8 cellular contexts compared by ENCODE assay signal in the genomic region with DNA sequence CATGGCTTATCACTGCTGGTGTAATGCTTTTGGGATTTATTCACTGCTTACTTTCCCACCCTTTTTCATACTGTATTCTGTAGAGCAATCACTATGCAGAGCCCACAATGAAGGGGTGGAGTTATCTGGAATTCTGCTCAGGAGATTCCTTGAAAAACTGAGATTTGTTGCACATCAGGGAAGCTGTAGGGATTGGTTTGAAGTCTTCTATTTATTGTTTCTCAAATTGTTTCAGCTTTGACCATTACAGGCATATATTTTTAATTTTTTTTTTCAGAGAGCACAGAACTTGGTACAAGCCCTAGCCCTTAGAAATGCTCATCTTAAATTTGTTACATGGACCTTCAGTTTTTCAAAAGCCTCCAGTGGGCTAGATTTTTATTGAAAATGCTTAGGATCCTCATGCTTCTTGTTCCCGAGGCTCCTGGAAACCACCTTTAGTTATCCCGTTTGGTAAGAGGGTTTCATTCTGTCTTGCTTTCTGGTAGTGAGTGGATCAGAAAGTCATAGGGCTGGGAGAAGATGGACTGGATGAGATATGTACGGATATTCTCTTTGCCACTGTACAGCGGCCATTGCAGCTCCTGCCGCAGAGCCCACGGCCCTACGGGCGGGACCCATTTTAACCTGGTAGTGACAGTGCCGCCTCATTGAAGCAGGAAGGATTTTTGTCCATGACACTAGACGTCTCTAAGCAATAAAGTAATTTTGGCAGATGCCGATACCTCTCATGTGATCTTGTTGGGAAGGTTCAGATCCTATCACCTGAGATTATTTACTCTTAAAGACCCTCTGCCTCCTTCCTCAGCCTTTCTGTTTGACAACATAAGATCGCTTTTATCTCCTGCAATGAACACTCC. TPM values are rescaled to one million over a fixed set of nuclear protein-coding genes. Genes with fewer than 3 reads are reported as not detected.
DNase-seq lines count a peak whose midpoint lies in the region; ATAC-seq, FAIRE-seq and TF ChIP-seq lines count a peak whose summit lies in the region.

No MANE protein-coding gene starts in this region.

- no peaks in the 10 kb centered on the region for H3K9me1 ChIP-seq in endothelial cell of umbilical vein (replicated peaks; ENCODE audit: control insufficient read depth, extremely low read depth, insufficient read depth, low read length)

- ATAC-seq in GM18517 (IDR thresholded peaks at IDR 0.05; ENCODE audit: unreplicated experiment) = no peak

- TF ChIP-seq CTCF in C4-2B (conservative IDR thresholded peaks at IDR 0.05) (no peak), endothelial cell of umbilical vein (IDR thresholded peaks at IDR 0.05; ENCODE audit: extremely low read depth in 1 of 2, insufficient read depth in 1 of 2, low read depth in 1 of 2, low read length in 2 of 2) (no peak), osteoblast (IDR thresholded peaks at IDR 0.05; ENCODE audit: extremely low read depth, low read depth, low read length) (no peak), GM10248 (IDR thresholded peaks at IDR 0.05; ENCODE audit: control extremely low read depth, extremely low read depth, low read depth, missing control alignments) (no peak)

- DNase-seq in HEK293T (ENCODE audit: extremely low spot score) = peak; percentile 30
- DNase-seq in SK-MEL-5 (ENCODE audit: low read depth, low spot score) = peak; percentile 59
- DNase-seq in endothelial cell of umbilical vein (ENCODE audit: low read depth, low spot score) = no peak
- DNase-seq in osteoblast (ENCODE audit: insufficient read length, low spot score, missing footprints) = no peak
- DNase-seq in GM10248 (ENCODE audit: extremely low spot score) = no peak
- DNase-seq in AG20443 (ENCODE audit: low spot score) = no peak

- H4K20me1 ChIP-seq in endothelial cell of umbilical vein (replicated peaks; ENCODE audit: control insufficient read depth, extremely low read depth, insufficient read depth, low read length) = no peaks in the 10 kb centered on the region
- no peaks in the 10 kb centered on the region for H4K20me1 ChIP-seq in osteoblast (ENCODE audit: insufficient read depth, low read length)

- H3K36me3 ChIP-seq in endothelial cell of umbilical vein (ENCODE audit: control insufficient read depth in 2 of 2, extremely low read depth in 1 of 2, insufficient read depth in 2 of 2, low read length in 2 of 2) = no peaks in the 10 kb centered on the region
- no peaks in the 10 kb centered on the region for H3K36me3 ChIP-seq in osteoblast (ENCODE audit: insufficient read depth, low read length)

- in situ Hi-C loops in SK-MEL-5 (cut with HindIII; ENCODE audit: low pct_unique_long_range_greater_than_20kb, low sequenced_read_pairs) = no loop called here

- dilution Hi-C loops in endothelial cell of umbilical vein (cut with MboI; ENCODE audit: extremely low pct_ligation_motif_present, low sequenced_read_pairs) = no loop called here

- H3K27ac ChIP-seq in C4-2B (peak overlapping the region; percentile 85), endothelial cell of umbilical vein (ENCODE audit: insufficient read depth, low read depth, low read length) (no peak overlapping the region), osteoblast (ENCODE audit: low read depth, low read length) (peak overlapping the region; percentile 76)

- TF ChIP-seq POLR2A in endothelial cell of umbilical vein (IDR thresholded peaks at IDR 0.05; ENCODE audit: low read depth, low read length) = no peak

- no peak for FAIRE-seq in endothelial cell of umbilical vein (lab: Jason Lieb, UNC)

- CTCF ChIA-PET in HEK293T (lab: Yijun Ruan, JAX) (interaction anchor here (0.7 to 2.3 kb wide), 7 partner anchors 13 to 236 kb away, joined by 3 to 9 read pairs (median 3); no protein-coding TSS in a partner anchor), endothelial cell of umbilical vein (lab: Charles Lee) (interaction anchor here (0.6 to 5.6 kb wide), 46 partner anchors 7 to 1089 kb away, joined by 3 to 110 read pairs (median 4); a partner anchor contains a TSS), GM10248 (lab: Yijun Ruan, JAX) (interaction anchor here (0.6 to 5.3 kb wide), 33 partner anchors 9 to 1319 kb away, joined by 3 to 35 read pairs (median 4); a partner anchor contains a TSS)

- H3K4me2 ChIP-seq in endothelial cell of umbilical vein (ENCODE audit: insufficient read depth, low read length) = peak overlapping the region; percentile 78
- H3K4me2 ChIP-seq in osteoblast (ENCODE audit: insufficient read depth, low read length) = peak overlapping the region; percentile 91

- H3K79me2 ChIP-seq in endothelial cell of umbilical vein (ENCODE audit: control insufficient read depth, insufficient read depth, low read length) = no peaks in the 10 kb centered on the region
- no peaks in the 10 kb centered on the region for H3K79me2 ChIP-seq in osteoblast (ENCODE audit: insufficient read depth, low read length)

- peak overlapping the region in 1 of 3 experiments; percentile 74 for H3K4me3 ChIP-seq in endothelial cell of umbilical vein (replicated peaks in 1 of 3; ENCODE audit: insufficient read depth in 1 of 3, low read depth in 1 of 3, low read length in 3 of 3)
- peak overlapping the region; percentile 92 for H3K4me3 ChIP-seq in osteoblast (ENCODE audit: insufficient read depth, low read length)

- H3K9me3 ChIP-seq in endothelial cell of umbilical vein (replicated peaks; ENCODE audit: control insufficient read depth, insufficient read depth, low read length) (no peaks in the 10 kb centered on the region), osteoblast (ENCODE audit: low read depth, low read length) (no peaks in the 10 kb centered on the region)

- peaks cover 24 to 35% of the 10 kb centered on the region in 2 experiments for H3K27me3 ChIP-seq in endothelial cell of umbilical vein (ENCODE audit: control insufficient read depth in 2 of 2, insufficient read depth in 2 of 2, low read length in 2 of 2)
- H3K27me3 ChIP-seq in osteoblast (ENCODE audit: insufficient read depth, low read length) = peaks cover 34% of the 10 kb centered on the region

- no TSS peak for BruUV-seq in endothelial cell of umbilical vein (replicated peaks; lab: Mats Ljungman, UMichigan)

- intact Hi-C loops in endothelial cell of umbilical vein (cut with micrococcal nuclease) = loop anchor here (2.0 kb wide), 1 partner anchor 39 kb away; no protein-coding TSS in a partner anchor

- H3K9ac ChIP-seq in endothelial cell of umbilical vein (replicated peaks; ENCODE audit: extremely low read depth, insufficient read depth, low read length) = no peak overlapping the region

- POLR2A ChIA-PET in HEK293T (lab: Yijun Ruan, JAX) = interaction anchor here (0.5 to 2.0 kb wide), 19 partner anchors 9 to 1252 kb away, joined by 3 to 23 read pairs (median 4); a partner anchor contains a TSS
- POLR2A ChIA-PET in endothelial cell of umbilical vein (lab: Charles Lee) = no interaction called here
- POLR2A ChIA-PET in GM10248 (lab: Yijun Ruan, JAX) = interaction anchor here (1.6 kb wide), 1 partner anchor 375 kb away, joined by 5 read pairs; a partner anchor contains a TSS

- H3K4me1 ChIP-seq in endothelial cell of umbilical vein (ENCODE audit: control insufficient read depth, extremely low read depth, insufficient read depth, low read length) (peaks cover 3% of the 10 kb centered on the region), osteoblast (ENCODE audit: insufficient read depth, low read length) (peaks cover 9% of the 10 kb centered on the region)

- H2AFZ ChIP-seq in endothelial cell of umbilical vein (ENCODE audit: low read depth, low read length) = peak overlapping the region; percentile 92
- peak overlapping the region; percentile 92 for H2AFZ ChIP-seq in osteoblast (ENCODE audit: low read length)

TF ChIP-seq in HEK293T, 16 proteins besides CTCF, POLR2A, EP300 and RAD21:
- TF ChIP-seq NFRKB (IDR thresholded peaks at IDR 0.05) (no peak), L3MBTL2 (conservative IDR thresholded peaks at IDR 0.05) (peak; percentile 69), FOXM1 (IDR thresholded peaks at IDR 0.05; ENCODE audit: borderline replicate concordance) (no peak), SUZ12 (IDR thresholded peaks at IDR 0.05) (no peak), ZNF384 (IDR thresholded peaks at IDR 0.05) (no peak), ELF4 (IDR thresholded peaks at IDR 0.05) (no peak)

TF ChIP-seq in endothelial cell of umbilical vein, 7 proteins besides CTCF, POLR2A, EP300 and RAD21:
- TF ChIP-seq MYC (IDR thresholded peaks at IDR 0.05; ENCODE audit: low read depth, low read length) (no peak), GATA2 (IDR thresholded peaks at IDR 0.05; ENCODE audit: insufficient read depth, insufficient read length, low read depth, low read length) (no peak), POLR2AphosphoS5 (IDR thresholded peaks at IDR 0.05; ENCODE audit: insufficient read depth, low read depth, low read length) (no peak), EZH2 (IDR thresholded peaks at IDR 0.05; ENCODE audit: borderline replicate concordance, low read depth, low read length, severe bottlenecking) (no peak), FOS (IDR thresholded peaks at IDR 0.05; ENCODE audit: borderline replicate concordance, insufficient read depth, low read length) (no peak), JUN (IDR thresholded peaks at IDR 0.05; ENCODE audit: borderline replicate concordance, insufficient read depth, insufficient read length, low read depth) (no peak)
- TF ChIP-seq, protein P1, sequence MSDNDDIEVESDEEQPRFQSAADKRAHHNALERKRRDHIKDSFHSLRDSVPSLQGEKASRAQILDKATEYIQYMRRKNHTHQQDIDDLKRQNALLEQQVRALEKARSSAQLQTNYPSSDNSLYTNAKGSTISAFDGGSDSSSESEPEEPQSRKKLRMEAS (IDR thresholded peaks at IDR 0.05; ENCODE audit: insufficient read depth, insufficient read length) = no peak
TF ChIP-seq in endothelial cell of umbilical vein: peak in this region for 0.

RNA-seq across cellular contexts. Expression of a gene that starts 45.3 kb away (rescaled TPM):
- 16.4 and 16.6 TPM in 2 replicates for total RNA-seq in SK-MEL-5 (2014; rRNA removed; shearing (Covaris generic))
- polyA plus RNA-seq in SK-MEL-5 (2015; cell fraction: cytosol; rRNA removed) = 3.5 and 4.0 TPM in 2 replicates
- polyA plus RNA-seq in SK-MEL-5 (2015; cell fraction: nucleus; rRNA removed) = 7.9 and 8.0 TPM in 2 replicates
- total RNA-seq in endothelial cell of umbilical vein (5.4 and 6.5 TPM in 2 replicates), osteoblast (9.8 and 10.0 TPM in 2 replicates)
- 1.4 and 1.6 TPM in 2 replicates for polyA plus RNA-seq in endothelial cell of umbilical vein
- 2.6 and 3.0 TPM in 2 replicates for polyA plus RNA-seq in endothelial cell of umbilical vein (2011; cell fraction: cytosol; rRNA removed)
- polyA plus RNA-seq in endothelial cell of umbilical vein (2011; cell fraction: nucleus; rRNA removed) = 3.1 and 4.1 TPM in 2 replicates
- polyA plus RNA-seq in endothelial cell of umbilical vein (2012) = 3.7 and 5.0 TPM in 2 replicates
- 3.0 and 5.5 TPM in 2 replicates for polyA minus RNA-seq in endothelial cell of umbilical vein
- 3.2 TPM for polyA minus RNA-seq in endothelial cell of umbilical vein (2011; cell fraction: cytosol; rRNA and poly(A)+ RNA removed)
- polyA minus RNA-seq in endothelial cell of umbilical vein (2011; cell fraction: nucleus; rRNA and poly(A)+ RNA removed) = 3.3 and 4.7 TPM in 2 replicates

Comparison
In these comparisons a context has a peak if more than half of its experiments do, and no peak if none do; other contexts are left out.
1. DNase-seq: peak in HEK293T (single experiment) and SK-MEL-5 (single experiment); none in endothelial cell of umbilical vein (single experiment), osteoblast (single experiment), GM10248 (single experiment) and AG20443 (single experiment).